10 cellular contexts compared by ENCODE assay signal in the genomic region with DNA sequence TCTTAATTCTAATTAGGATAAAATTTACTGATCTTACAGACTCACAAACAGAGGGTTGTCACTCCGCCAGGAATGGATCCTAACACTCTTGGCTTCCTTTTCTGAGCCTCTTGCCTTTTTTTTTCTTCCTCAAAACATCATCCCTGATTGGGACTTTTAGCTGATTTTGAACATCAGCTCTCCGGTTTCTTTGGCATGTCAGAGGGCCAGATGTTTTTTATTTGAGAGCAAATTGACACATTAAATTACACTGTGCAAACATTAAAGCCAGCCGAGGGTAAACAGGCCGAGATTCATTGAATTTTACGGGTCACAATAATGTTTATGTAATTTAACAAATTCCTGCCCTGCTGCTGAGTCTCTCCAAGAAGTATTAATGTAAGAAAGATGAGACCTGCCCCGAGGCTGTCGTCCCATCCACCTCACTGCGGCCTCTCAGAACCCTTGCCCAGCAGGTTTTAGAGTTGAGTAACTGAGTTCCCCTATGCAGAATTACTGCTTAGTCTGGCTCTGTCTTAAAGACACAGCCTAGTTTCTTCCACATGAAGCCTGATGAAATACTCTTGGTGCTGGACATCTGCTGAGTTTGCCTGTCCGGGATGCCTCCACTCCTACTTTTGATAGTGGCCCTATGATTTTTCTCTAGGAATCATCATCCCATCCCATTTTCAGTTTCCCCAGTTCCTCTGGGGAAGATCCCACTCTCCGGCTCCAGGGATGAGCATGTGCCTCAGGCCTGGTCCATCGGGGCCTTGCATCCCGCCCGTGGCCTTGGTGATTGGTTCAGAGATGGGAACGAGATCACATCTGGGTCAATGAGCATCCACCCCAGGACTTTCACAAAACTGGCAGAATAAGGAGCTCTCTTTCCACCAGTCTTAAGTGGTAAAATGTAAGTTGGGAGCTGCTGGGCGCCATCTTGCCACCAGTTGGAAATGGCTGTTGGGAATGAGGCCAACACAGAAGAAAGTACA.
DNase-seq lines count a peak whose midpoint lies in the region; ATAC-seq and TF ChIP-seq lines count a peak whose summit lies in the region.
"Had no signal": no experiment of that assay in that cellular context is flagged by ENCODE, and none has a peak within 500 bp of the region (broad histone marks: within the 10 kb centered on the region; RNA-seq: fewer than 3 reads in every experiment).

No MANE protein-coding gene starts in this region.

- DNase-seq in left ventricle myocardium superior (no peak), Right ventricle myocardium superior (no peak), SJCRH30 (peak; percentile 64 to 76), hepatocyte (ENCODE audit: low spot score) (peak; percentile 77), germinal center (ENCODE audit: low spot score) (no peak), RKO (ENCODE audit: low spot score) (no peak), hepatic stellate cell (ENCODE audit: low spot score) (no peak)
- DNase-seq in stimulated activated effector memory CD8-positive, alpha-beta T cell treated with anti-CD3 and anti-CD28 coated beads, Interleukin-12 subunit alpha, Interleukin-12 subunit beta, amount 100 ng/mL, for 72 hours (ENCODE audit: low spot score in 2 of 2): no peak
- DNase-seq: activated CD8-positive, alpha-beta T cell treated with anti-CD3 and anti-CD28 coated beads, Interleukin-2, amount 10 ng/mL, durations not matched to agents 7 days and 5 days; cortex of kidney had no signal

- peak overlapping the region; percentile 53 for H3K4me2 ChIP-seq in hepatocyte

- intact Hi-C loops in left ventricle myocardium superior (cut with micrococcal nuclease): no loop called here
- intact Hi-C loops in Right ventricle myocardium superior (cut with DNase I): no loop called here

- no peaks in the 10 kb centered on the region for H3K9me3 Mint-ChIP-seq in stimulated activated effector memory CD8-positive, alpha-beta T cell treated with anti-CD3 and anti-CD28 coated beads, Interleukin-12 subunit alpha, Interleukin-12 subunit beta, amount 100 ng/mL, for 72 hours

- H3K4me1 Mint-ChIP-seq in stimulated activated effector memory CD8-positive, alpha-beta T cell treated with anti-CD3 and anti-CD28 coated beads, Interleukin-12 subunit alpha, Interleukin-12 subunit beta, amount 100 ng/mL, for 72 hours: no peaks in the 10 kb centered on the region

- H3K27ac ChIP-seq in SJCRH30: no peak overlapping the region
- H3K27ac ChIP-seq in hepatocyte: peak overlapping the region; percentile 75

- no peaks in the 10 kb centered on the region for H3K9me2 ChIP-seq in hepatocyte (replicated peaks; ENCODE audit: insufficient read depth)

- no peaks in the 10 kb centered on the region for H4K20me1 ChIP-seq in hepatocyte (ENCODE audit: insufficient read depth, poor library complexity, severe bottlenecking)

- WGBS in hepatocyte (ENCODE audit: low lambda C conversion rate, missing lambda C conversion rate): 49% methylated on average over 15 of the region's 15 CpGs

- no peak overlapping the region for H3K4me3 Mint-ChIP-seq in stimulated activated effector memory CD8-positive, alpha-beta T cell treated with anti-CD3 and anti-CD28 coated beads, Interleukin-12 subunit alpha, Interleukin-12 subunit beta, amount 100 ng/mL, for 72 hours
- H3K4me3 Mint-ChIP-seq: activated CD8-positive, alpha-beta T cell treated with anti-CD3 and anti-CD28 coated beads, Interleukin-2, amount 10 ng/mL, durations not matched to agents 7 days and 5 days had no signal

- no peaks in the 10 kb centered on the region for H3K79me2 ChIP-seq in hepatocyte

- H3K36me3 Mint-ChIP-seq in stimulated activated effector memory CD8-positive, alpha-beta T cell treated with anti-CD3 and anti-CD28 coated beads, Interleukin-12 subunit alpha, Interleukin-12 subunit beta, amount 100 ng/mL, for 72 hours: no peaks in the 10 kb centered on the region

- no peak for TF ChIP-seq CTCF in hepatocyte (IDR thresholded peaks at IDR 0.05; ENCODE audit: poor library complexity)

- H3K36me3 ChIP-seq in SJCRH30: no peaks in the 10 kb centered on the region
- no peaks in the 10 kb centered on the region for H3K36me3 ChIP-seq in hepatocyte (replicated peaks; ENCODE audit: insufficient read depth, low read depth)

- H2AFZ ChIP-seq in hepatocyte: no peak overlapping the region

- H3K4me3 ChIP-seq in SJCRH30 (no peak overlapping the region), hepatocyte (no peak overlapping the region)

- ATAC-seq in left ventricle myocardium superior (peak; percentile 17), Right ventricle myocardium superior (ENCODE audit: poor library complexity) (no peak)
- ATAC-seq in stimulated activated effector memory CD8-positive, alpha-beta T cell treated with anti-CD3 and anti-CD28 coated beads, Interleukin-12 subunit alpha, Interleukin-12 subunit beta, amount 100 ng/mL, for 72 hours: no peak
- ATAC-seq: activated CD8-positive, alpha-beta T cell treated with anti-CD3 and anti-CD28 coated beads, Interleukin-2, amount 10 ng/mL, durations not matched to agents 7 days and 5 days had no signal

- H3K4me1 ChIP-seq in SJCRH30: peaks cover 28% of the 10 kb centered on the region
- peaks cover 51% of the 10 kb centered on the region for H3K4me1 ChIP-seq in hepatocyte (ENCODE audit: insufficient read depth)

- H3K9me3 ChIP-seq in SJCRH30 (replicated peaks) (no peaks in the 10 kb centered on the region), hepatocyte (ENCODE audit: low read depth) (no peaks in the 10 kb centered on the region)

- H3K27ac Mint-ChIP-seq in stimulated activated effector memory CD8-positive, alpha-beta T cell treated with anti-CD3 and anti-CD28 coated beads, Interleukin-12 subunit alpha, Interleukin-12 subunit beta, amount 100 ng/mL, for 72 hours: no peak overlapping the region
- H3K27ac Mint-ChIP-seq: activated CD8-positive, alpha-beta T cell treated with anti-CD3 and anti-CD28 coated beads, Interleukin-2, amount 10 ng/mL, durations not matched to agents 7 days and 5 days had no signal

- H3K27me3 ChIP-seq in SJCRH30 (no peaks in the 10 kb centered on the region), hepatocyte (no peaks in the 10 kb centered on the region)

Comparison
In these comparisons a context has a peak if more than half of its experiments do, and no peak if none do; other contexts are left out.
1. DNase-seq: peak in SJCRH30 (2 of 2) and hepatocyte (single experiment); none in left ventricle myocardium superior (single experiment), Right ventricle myocardium superior (single experiment), germinal center (single experiment), RKO (single experiment), stimulated activated effector memory CD8-positive, alpha-beta T cell treated with anti-CD3 and anti-CD28 coated beads, Interleukin-12 subunit alpha, Interleukin-12 subunit beta, amount 100 ng/mL, for 72 hours (0 of 2) and hepatic stellate cell (single experiment).